ENCODE assay signal across 29 cellular contexts in the genomic region with DNA sequence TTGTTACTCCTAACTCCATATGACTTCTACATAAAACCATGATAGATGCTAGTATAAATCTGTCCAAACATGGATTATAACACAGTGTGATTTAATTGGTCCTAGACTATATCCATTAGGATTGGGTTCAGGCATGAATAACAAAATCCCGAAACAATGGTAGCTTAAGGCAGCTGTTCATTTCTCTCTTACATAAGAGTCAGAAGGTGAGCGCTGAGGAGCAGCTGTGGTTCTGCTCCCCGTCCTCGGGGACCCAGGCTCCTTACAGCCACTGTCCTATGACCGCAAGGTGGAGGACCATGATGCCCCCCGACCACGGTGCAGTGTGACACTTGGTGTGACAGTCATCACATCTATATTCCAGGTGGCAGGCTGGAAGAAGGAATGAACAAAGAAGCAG.
"Had no signal": no experiment of that assay in that cellular context is flagged by ENCODE, and none has a peak within 500 bp of the region (broad histone marks: within the 10 kb centered on the region; RNA-seq: fewer than 3 reads in every experiment).

No MANE protein-coding gene starts in this region.

- DNase-seq: stimulated activated CD4-positive, alpha-beta T cell treated with anti-CD3 and anti-CD28 coated beads, Interleukin-2, amount 100 ng/mL, for 48 hours; stimulated activated CD4-positive, alpha-beta T cell treated with anti-CD3 and anti-CD28 coated beads, Interleukin-4, amount 100 ng/mL, for 1 hour; stimulated activated CD4-positive, alpha-beta T cell treated with anti-CD3 and anti-CD28 coated beads, Interleukin-4, amount 100 ng/mL, for 24 hours; stimulated activated CD4-positive, alpha-beta T cell treated with anti-CD3 and anti-CD28 coated beads, Interleukin-4, amount 100 ng/mL, for 4 hours; stimulated activated CD8-positive, alpha-beta memory T cell treated with anti-CD3 and anti-CD28 coated beads, Interleukin-4, amount 100 ng/mL, for 48 hours; stimulated activated naive B cell treated with anti-CD40 and anti-IgM and Interleukin-4, amounts not matched to agents 10 μg/mL and 1 μg/mL and 100 μg/mL, for 72 hours; stimulated activated naive CD4-positive, alpha-beta T cell; stimulated activated naive CD4-positive, alpha-beta T cell treated with Interleukin-2 at 50 U/mL for 16 hours; stimulated activated naive CD8-positive, alpha-beta T cell treated with anti-CD3 and anti-CD28 coated beads, Interleukin-15, amount 100 ng/mL, for 72 hours; stimulated activated naive CD8-positive, alpha-beta T cell treated with anti-CD3 and anti-CD28 coated beads, Interleukin-15, Interleukin-2, amounts not matched to agents 100 U/mL and 50 U/mL, for 24 hours; stomach; substantia nigra; testis; thyroid gland; tibial artery; transverse colon; trophoblast cell; upper lobe of left lung; upper lobe of right lung; uterus had no signal

- ATAC-seq: stimulated activated effector memory CD8-positive, alpha-beta T cell treated with anti-CD3 and anti-CD28 coated beads, Interleukin-12 subunit alpha, Interleukin-12 subunit beta, amount 100 ng/mL, for 72 hours; stimulated activated memory B cell treated with anti-CD40 and anti-IgM and Interleukin-4, amounts not matched to agents 10 μg/mL and 1 μg/mL and 100 μg/mL, for 72 hours; stimulated activated naive B cell treated with anti-CD40 and anti-IgM and Interleukin-4, amounts not matched to agents 10 μg/mL and 1 μg/mL and 100 μg/mL, for 72 hours; stimulated activated naive CD8-positive, alpha-beta T cell treated with anti-CD3 and anti-CD28 coated beads, Interleukin-15, amount 100 ng/mL, for 72 hours; stimulated activated naive CD8-positive, alpha-beta T cell treated with anti-CD3 and anti-CD28 coated beads, Interleukin-15, Interleukin-2, amounts not matched to agents 100 U/mL and 50 U/mL, for 24 hours; upper lobe of right lung had no signal

- H3K27ac ChIP-seq: stomach, suprapubic skin, testis, thoracic aorta, thyroid gland, tibial artery, tibial nerve, transverse colon, upper lobe of left lung, upper lobe of right lung, uterus, vagina had no signal

- H3K27ac Mint-ChIP-seq: stimulated activated effector memory CD8-positive, alpha-beta T cell treated with anti-CD3 and anti-CD28 coated beads, Interleukin-12 subunit alpha, Interleukin-12 subunit beta, amount 100 ng/mL, for 72 hours; stimulated activated memory B cell treated with anti-CD40 and anti-IgM and Interleukin-4, amounts not matched to agents 10 μg/mL and 1 μg/mL and 100 μg/mL, for 72 hours; stimulated activated naive B cell treated with anti-CD40 and anti-IgM and Interleukin-4, amounts not matched to agents 10 μg/mL and 1 μg/mL and 100 μg/mL, for 72 hours; stimulated activated naive CD8-positive, alpha-beta T cell treated with anti-CD3 and anti-CD28 coated beads, Interleukin-15, amount 100 ng/mL, for 72 hours; stimulated activated naive CD8-positive, alpha-beta T cell treated with anti-CD3 and anti-CD28 coated beads, Interleukin-15, Interleukin-2, amounts not matched to agents 100 ng/mL and 50 ng/mL, for 24 hours; type B pancreatic cell had no signal

- H3K36me3 Mint-ChIP-seq: stimulated activated effector memory CD8-positive, alpha-beta T cell treated with anti-CD3 and anti-CD28 coated beads, Interleukin-12 subunit alpha, Interleukin-12 subunit beta, amount 100 ng/mL, for 72 hours; stimulated activated memory B cell treated with anti-CD40 and anti-IgM and Interleukin-4, amounts not matched to agents 10 μg/mL and 1 μg/mL and 100 μg/mL, for 72 hours; stimulated activated naive B cell treated with anti-CD40 and anti-IgM and Interleukin-4, amounts not matched to agents 10 μg/mL and 1 μg/mL and 100 μg/mL, for 72 hours; type B pancreatic cell had no signal

- H3K9me3 ChIP-seq: stomach, suprapubic skin, testis, thoracic aorta, thyroid gland, tibial artery, tibial nerve, transverse colon, upper lobe of left lung, upper lobe of right lung, uterus, vagina had no signal

- H3K36me3 ChIP-seq: stomach, suprapubic skin, thoracic aorta, thyroid gland, tibial artery, tibial nerve, transverse colon, upper lobe of left lung, upper lobe of right lung, uterus, vagina had no signal

- H3K9me3 Mint-ChIP-seq: stimulated activated effector memory CD8-positive, alpha-beta T cell treated with anti-CD3 and anti-CD28 coated beads, Interleukin-12 subunit alpha, Interleukin-12 subunit beta, amount 100 ng/mL, for 72 hours; stimulated activated memory B cell treated with anti-CD40 and anti-IgM and Interleukin-4, amounts not matched to agents 10 μg/mL and 1 μg/mL and 100 μg/mL, for 72 hours; stimulated activated naive B cell treated with anti-CD40 and anti-IgM and Interleukin-4, amounts not matched to agents 10 μg/mL and 1 μg/mL and 100 μg/mL, for 72 hours; stimulated activated naive CD8-positive, alpha-beta T cell treated with anti-CD3 and anti-CD28 coated beads, Interleukin-15, amount 100 ng/mL, for 72 hours; stimulated activated naive CD8-positive, alpha-beta T cell treated with anti-CD3 and anti-CD28 coated beads, Interleukin-15, Interleukin-2, amounts not matched to agents 100 ng/mL and 50 ng/mL, for 24 hours; type B pancreatic cell had no signal

- FAIRE-seq: urothelium cell line had no signal

- H3K4me1 ChIP-seq: testis, thyroid gland, tibial artery, tibial nerve, transverse colon, upper lobe of left lung, upper lobe of right lung, uterus, vagina had no signal

- H3K27me3 ChIP-seq: stomach, suprapubic skin, testis, thyroid gland, tibial artery, tibial nerve, transverse colon, upper lobe of left lung, uterus, vagina had no signal

- H3K4me3 ChIP-seq: stomach, suprapubic skin, testis, thoracic aorta, thyroid gland, tibial artery, tibial nerve, transverse colon, upper lobe of left lung, upper lobe of right lung, uterus, vagina had no signal
